9 cellular contexts compared by ENCODE assay signal in genomic region chr1:159790237-159790917, GRCh38. TPM values are rescaled to one million over a fixed set of nuclear protein-coding genes. Genes with fewer than 3 reads are reported as not detected.
DNase-seq lines count a peak whose midpoint lies in the region; ATAC-seq and TF ChIP-seq lines count a peak whose summit lies in the region.
"Had no signal": no experiment of that assay in that cellular context is flagged by ENCODE, and none has a peak within 500 bp of the region (broad histone marks: within the 10 kb centered on the region; RNA-seq: fewer than 3 reads in every experiment).

No MANE protein-coding gene starts in this region.

- 8% methylated on average over 2 of the region's 2 CpGs for WGBS in liver

- H3K36me3 ChIP-seq in WERI-Rb-1: no peaks in the 10 kb centered on the region
- no peaks in the 10 kb centered on the region for H3K36me3 ChIP-seq in liver (ENCODE audit: control insufficient read depth in 4 of 4, insufficient read depth in 3 of 4, low read depth in 1 of 4, low read length in 3 of 4)

- H3K4me1 Mint-ChIP-seq in activated CD4-positive, alpha-beta memory T cell treated with anti-CD3 and anti-CD28 coated beads for 36 hours (ENCODE audit: low read depth): no peaks in the 10 kb centered on the region

- TF ChIP-seq RAD21 in liver (IDR thresholded peaks at IDR 0.05): peak; percentile 77 to 90

- CTCF ChIA-PET in activated CD4-positive, alpha-beta memory T cell treated with anti-CD3 and anti-CD28 coated beads for 36 hours (lab: Charles Lee): interaction anchor here (0.8 to 5.6 kb wide), 13 partner anchors 8 to 115 kb away, joined by 3 to 26 read pairs (median 4); partner anchors contain the start of gene DUSP23

- no peak overlapping the region for H3K27ac ChIP-seq in WERI-Rb-1
- H3K27ac ChIP-seq in liver (ENCODE audit: low read depth in 1 of 2, low read length in 2 of 2): no peak overlapping the region

- H3K27me3 ChIP-seq in WERI-Rb-1 (ENCODE audit: insufficient read depth, low read depth, severe bottlenecking): peaks cover 97% of the 10 kb centered on the region
- H3K27me3 ChIP-seq in liver (ENCODE audit: control insufficient read depth in 4 of 4, insufficient read depth in 4 of 4, low read length in 3 of 4): no peaks in the 10 kb centered on the region

- intact Hi-C loops in activated CD4-positive, alpha-beta memory T cell treated with anti-CD3 and anti-CD28 coated beads for 36 hours (cut with micrococcal nuclease): loop anchor here (10.0 kb wide), 1 partner anchor 656 kb away; no protein-coding TSS in a partner anchor

- H3K27ac Mint-ChIP-seq in activated CD4-positive, alpha-beta memory T cell treated with anti-CD3 and anti-CD28 coated beads for 36 hours: no peak overlapping the region
- H3K27ac Mint-ChIP-seq: T-cell had no signal

- ATAC-seq in HG02798 (IDR thresholded peaks at IDR 0.05; ENCODE audit: poor library complexity, unreplicated experiment): peak; percentile 42

- no peak overlapping the region for H3K4me3 Mint-ChIP-seq in activated CD4-positive, alpha-beta memory T cell treated with anti-CD3 and anti-CD28 coated beads for 36 hours
- H3K4me3 Mint-ChIP-seq: T-cell had no signal

- peak; percentile 32 for DNase-seq in DMS53 treated with DMSO at 0.1 percent for 48 hours (lab: John Stamatoyannopoulos, UW; ENCODE audit: unreplicated experiment)
- peak; percentile 37 for DNase-seq in WERI-Rb-1
- DNase-seq in cerebellar nuclear complex (lab: John Stamatoyannopoulos, UW): no peak
- no peak for DNase-seq in UCSD-AML1 (lab: John Stamatoyannopoulos, UW; ENCODE audit: unreplicated experiment)
- DNase-seq in stimulated activated CD4-positive, alpha-beta T cell treated with anti-CD3 and anti-CD28 coated beads, Interleukin-4, amount 100 ng/mL, for 1 hour: no peak
- no peak for DNase-seq in activated CD4-positive, alpha-beta memory T cell treated with anti-CD3 and anti-CD28 coated beads for 36 hours
- DNase-seq: T-cell had no signal

- TF ChIP-seq CTCF in WERI-Rb-1 (IDR thresholded peaks at IDR 0.05; ENCODE audit: low read depth, low read length): peak; percentile 86
- TF ChIP-seq CTCF in liver (IDR thresholded peaks at IDR 0.05; ENCODE audit: low read depth, low read length, missing input control): peak; percentile 52

- H3K9me3 Mint-ChIP-seq in activated CD4-positive, alpha-beta memory T cell treated with anti-CD3 and anti-CD28 coated beads for 36 hours: no peaks in the 10 kb centered on the region
- H3K9me3 Mint-ChIP-seq: T-cell had no signal

- H3K9me3 ChIP-seq in WERI-Rb-1 (ENCODE audit: severe bottlenecking): no peaks in the 10 kb centered on the region
- no peaks in the 10 kb centered on the region for H3K9me3 ChIP-seq in liver (ENCODE audit: control insufficient read depth in 4 of 4, low read length in 3 of 4)

- POLR2A ChIA-PET in activated CD4-positive, alpha-beta memory T cell treated with anti-CD3 and anti-CD28 coated beads for 36 hours (lab: Charles Lee): no interaction called here

- H3K4me3 ChIP-seq in WERI-Rb-1 (ENCODE audit: low read depth, low read length) (no peak overlapping the region), liver (ENCODE audit: low read depth in 1 of 3, low read length in 3 of 3) (no peak overlapping the region)

- H3K4me1 ChIP-seq in liver (ENCODE audit: control insufficient read depth in 4 of 4, insufficient read depth in 4 of 4, low read length in 3 of 4): peaks cover 0 to 7% (median 1%) of the 10 kb centered on the region in 4 donors

- no peaks in the 10 kb centered on the region for H3K36me3 Mint-ChIP-seq in activated CD4-positive, alpha-beta memory T cell treated with anti-CD3 and anti-CD28 coated beads for 36 hours
- H3K36me3 Mint-ChIP-seq: T-cell had no signal

- no peak overlapping the region for H3K9ac ChIP-seq in liver (ENCODE audit: low read depth in 1 of 2, low read length in 2 of 2)

- peaks cover 8% of the 10 kb centered on the region for H3K27me3 Mint-ChIP-seq in activated CD4-positive, alpha-beta memory T cell treated with anti-CD3 and anti-CD28 coated beads for 36 hours

TF ChIP-seq in liver, 16 proteins besides CTCF, POLR2A, EP300 and RAD21:
- TF ChIP-seq JUND (IDR thresholded peaks at IDR 0.05) (no peak), FOXA1 (IDR thresholded peaks at IDR 0.05) (peak; percentile 9)

RNA-seq across cellular contexts. Expression of gene DUSP23, which starts 9.6 kb away (rescaled TPM):
- total RNA-seq in liver: 10 to 100 TPM; 26.6 to 91.4 TPM
- 100 to 1,000 TPM; 135 to 192 TPM for polyA plus RNA-seq in liver
- 10 to 100 TPM; 26.9 to 28.3 TPM for total RNA-seq in activated CD4-positive, alpha-beta memory T cell treated with anti-CD3 and anti-CD28 coated beads for 36 hours

RNA-seq across cellular contexts. Expression of gene FCRL6, which starts 11.8 kb away (rescaled TPM):
- 1 to 10 TPM in 1 of 2 donors, under 1 TPM in 1; 0.09 to 2.7 TPM for total RNA-seq in liver
- 1 to 10 TPM in 1 of 2 donors, under 1 TPM in 1; 0.40 to 1.0 TPM for polyA plus RNA-seq in liver
- total RNA-seq in activated CD4-positive, alpha-beta memory T cell treated with anti-CD3 and anti-CD28 coated beads for 36 hours: not detected

RNA-seq across cellular contexts. Expression of gene SLAMF8, which starts 36.3 kb away (rescaled TPM):
- 1 to 10 TPM in 1 of 2 donors, under 1 TPM in 1; 0.28 to 1.2 TPM for total RNA-seq in liver
- 1 to 10 TPM; 1.1 to 1.6 TPM for polyA plus RNA-seq in liver
- under 1 TPM; 0.53 to 0.55 TPM for total RNA-seq in activated CD4-positive, alpha-beta memory T cell treated with anti-CD3 and anti-CD28 coated beads for 36 hours

Comparison
In these comparisons a context has a peak if more than half of its experiments do, and no peak if none do; other contexts are left out.
1. DNase-seq: peak in DMS53 treated with DMSO at 0.1 percent for 48 hours (single experiment) and WERI-Rb-1 (single experiment); none in cerebellar nuclear complex (0 of 2), UCSD-AML1 (single experiment), stimulated activated CD4-positive, alpha-beta T cell treated with anti-CD3 and anti-CD28 coated beads, Interleukin-4, amount 100 ng/mL, for 1 hour (single experiment) and activated CD4-positive, alpha-beta memory T cell treated with anti-CD3 and anti-CD28 coated beads for 36 hours (single experiment).